In genomic region chr17:54196751-54197150, GRCh38 we compare ENCODE assay signal across 25 cellular contexts.
"Had no signal": no experiment of that assay in that cellular context is flagged by ENCODE, and none has a peak within 500 bp of the region (broad histone marks: within the 10 kb centered on the region; RNA-seq: fewer than 3 reads in every experiment).

No MANE protein-coding gene starts in this region.

- H3K4me3 ChIP-seq: colonic mucosa, coronary artery, dorsolateral prefrontal cortex, esophagus muscularis mucosa, esophagus squamous epithelium, gastrocnemius medialis, gastroesophageal sphincter, heart left ventricle, heart right ventricle, hepatocyte had no signal

- DNase-seq: colonic mucosa; cortex of kidney; dermis blood vessel endothelial cell; dorsolateral prefrontal cortex; effector CD4-positive, alpha-beta T cell; effector CD8-positive, alpha-beta T cell; effector memory CD4-positive, alpha-beta T cell; effector memory CD8-positive, alpha-beta T cell; endodermal cell; erythroblast; esophagus squamous epithelium; foreskin fibroblast; foreskin keratinocyte; foreskin melanocyte; gastrocnemius medialis; glutamatergic neuron; head of caudate nucleus; heart left ventricle; heart right ventricle had no signal

- H3K27ac ChIP-seq: colonic mucosa, coronary artery, dorsolateral prefrontal cortex, epithelial cell of prostate, esophagus muscularis mucosa, esophagus squamous epithelium, foreskin keratinocyte, gastrocnemius medialis, gastroesophageal sphincter, heart left ventricle, heart right ventricle, hepatocyte had no signal

- ATAC-seq: effector memory CD8-positive, alpha-beta T cell; esophagus mucosa; foreskin keratinocyte; gastrocnemius medialis; gastroesophageal sphincter; heart left ventricle; heart right ventricle had no signal

- H3K27me3 ChIP-seq: colonic mucosa, esophagus muscularis mucosa, esophagus squamous epithelium, foreskin keratinocyte, gastrocnemius medialis, gastroesophageal sphincter, heart left ventricle, heart right ventricle, hepatocyte had no signal

- H3K9me3 ChIP-seq: colonic mucosa, esophagus muscularis mucosa, esophagus squamous epithelium, gastrocnemius medialis, gastroesophageal sphincter had no signal

- H3K36me3 ChIP-seq: colonic mucosa, esophagus muscularis mucosa, esophagus squamous epithelium, gastrocnemius medialis, gastroesophageal sphincter, heart left ventricle, heart right ventricle had no signal
